In genomic region chr13:79548886-79549285, GRCh38 we compare ENCODE assay signal across 10 cellular contexts.
DNase-seq lines count a peak whose midpoint lies in the region; ATAC-seq and TF ChIP-seq lines count a peak whose summit lies in the region.
"Had no signal": no experiment of that assay in that cellular context is flagged by ENCODE, and none has a peak within 500 bp of the region (broad histone marks: within the 10 kb centered on the region; RNA-seq: fewer than 3 reads in every experiment).

No MANE protein-coding gene starts in this region.

- peak; percentile 40 for TF ChIP-seq CTCF in smooth muscle cell (IDR thresholded peaks at IDR 0.05; ENCODE audit: borderline replicate concordance, insufficient read depth, poor library complexity, severe bottlenecking)

- peaks cover 11% of the 10 kb centered on the region for H3K36me3 Mint-ChIP-seq in activated CD8-positive, alpha-beta memory T cell treated with anti-CD3 and anti-CD28 coated beads, Interleukin-2, amount 10 ng/mL, durations not matched to agents 7 days and 5 days

- H2AFZ ChIP-seq in smooth muscle cell (ENCODE audit: low read depth): no peak overlapping the region

- 95% methylated on average over 1 of the region's 1 CpG for WGBS in smooth muscle cell (ENCODE audit: low lambda C conversion rate)

- no peaks in the 10 kb centered on the region for H3K9me3 Mint-ChIP-seq in activated CD8-positive, alpha-beta memory T cell treated with anti-CD3 and anti-CD28 coated beads, Interleukin-2, amount 10 ng/mL, durations not matched to agents 7 days and 5 days (ENCODE audit: low read depth)

- no peak overlapping the region for H3K4me3 ChIP-seq in smooth muscle cell
- H3K4me3 ChIP-seq: thoracic aorta had no signal

- H3K27ac Mint-ChIP-seq in activated CD8-positive, alpha-beta memory T cell treated with anti-CD3 and anti-CD28 coated beads, Interleukin-2, amount 10 ng/mL, durations not matched to agents 7 days and 5 days: no peak overlapping the region

- ATAC-seq in activated CD8-positive, alpha-beta memory T cell treated with anti-CD3 and anti-CD28 coated beads, Interleukin-2, amount 10 ng/mL, durations not matched to agents 7 days and 5 days: no peak

- no peaks in the 10 kb centered on the region for H3K27me3 Mint-ChIP-seq in activated CD8-positive, alpha-beta memory T cell treated with anti-CD3 and anti-CD28 coated beads, Interleukin-2, amount 10 ng/mL, durations not matched to agents 7 days and 5 days

- DNase-seq in NCI-H1417 (lab: John Stamatoyannopoulos, UW): peak in 2 of 3 experiments; percentile 7 to 51
- no peak for DNase-seq in NCI-H1417 treated with DMSO at 0.1 percent for 48 hours (lab: John Stamatoyannopoulos, UW)
- peak; percentile 27 for DNase-seq in RKO (ENCODE audit: low spot score)
- DNase-seq in fibroblast of peridontal ligament (ENCODE audit: extremely low read depth): peak; percentile 43
- DNase-seq in smooth muscle cell (lab: John Stamatoyannopoulos, UW; ENCODE audit: unreplicated experiment): no peak
- no peak for DNase-seq in activated gamma-delta T cell treated with Interleukin-2 at 50 U/mL for 16 hours
- DNase-seq in EL: no peak
- no peak for DNase-seq in activated CD8-positive, alpha-beta memory T cell treated with anti-CD3 and anti-CD28 coated beads, Interleukin-2, amount 10 ng/mL, durations not matched to agents 7 days and 5 days
- DNase-seq: stimulated activated CD4-positive, alpha-beta T cell treated with anti-CD3 and anti-CD28 coated beads, Interleukin-1b, Interleukin-23, amount 100 ng/mL, for 48 hours had no signal

- peaks cover 4% of the 10 kb centered on the region for H4K20me1 ChIP-seq in smooth muscle cell (ENCODE audit: low read depth)

- no peaks in the 10 kb centered on the region for H3F3A ChIP-seq in smooth muscle cell (ENCODE audit: low read depth)

- H3K4me1 ChIP-seq in smooth muscle cell (ENCODE audit: low read depth): peaks cover 8% of the 10 kb centered on the region

- no peaks in the 10 kb centered on the region for H3K36me3 ChIP-seq in smooth muscle cell (ENCODE audit: low read depth)
- H3K36me3 ChIP-seq: thoracic aorta had no signal

- no peaks in the 10 kb centered on the region for H3K9me3 ChIP-seq in smooth muscle cell (replicated peaks; ENCODE audit: low read depth)
- H3K9me3 ChIP-seq: thoracic aorta had no signal

- no peak overlapping the region for H3K9ac ChIP-seq in smooth muscle cell (ENCODE audit: low read depth)

- H3K79me2 ChIP-seq in smooth muscle cell (ENCODE audit: low read depth): no peaks in the 10 kb centered on the region

- peak overlapping the region; percentile 58 for H3K4me2 ChIP-seq in smooth muscle cell

- no peak overlapping the region for H3K27ac ChIP-seq in smooth muscle cell (ENCODE audit: low read depth)
- H3K27ac ChIP-seq: thoracic aorta had no signal

- no peaks in the 10 kb centered on the region for H3K27me3 ChIP-seq in smooth muscle cell (ENCODE audit: low read depth)

- no peak overlapping the region for H3K4me3 Mint-ChIP-seq in activated CD8-positive, alpha-beta memory T cell treated with anti-CD3 and anti-CD28 coated beads, Interleukin-2, amount 10 ng/mL, durations not matched to agents 7 days and 5 days

- CTCF ChIA-PET in activated CD8-positive, alpha-beta memory T cell treated with anti-CD3 and anti-CD28 coated beads, Interleukin-2, amount 10 ng/mL, durations not matched to agents 7 days and 5 days (lab: Charles Lee): no interaction called here

- H3K4me1 Mint-ChIP-seq in activated CD8-positive, alpha-beta memory T cell treated with anti-CD3 and anti-CD28 coated beads, Interleukin-2, amount 10 ng/mL, durations not matched to agents 7 days and 5 days: peaks cover 5% of the 10 kb centered on the region

Comparison
In these comparisons a context has a peak if more than half of its experiments do, and no peak if none do; other contexts are left out.
1. DNase-seq: peak in NCI-H1417 (2 of 3), RKO (single experiment) and fibroblast of peridontal ligament (single experiment); none in NCI-H1417 treated with DMSO at 0.1 percent for 48 hours (single experiment), smooth muscle cell (single experiment), activated gamma-delta T cell treated with Interleukin-2 at 50 U/mL for 16 hours (single experiment), EL (single experiment) and activated CD8-positive, alpha-beta memory T cell treated with anti-CD3 and anti-CD28 coated beads, Interleukin-2, amount 10 ng/mL, durations not matched to agents 7 days and 5 days (single experiment).